ENCODE assay signal across 19 cellular contexts in genomic region chr2:13106302-13106701, GRCh38.
DNase-seq lines count a peak whose midpoint lies in the region; ATAC-seq and TF ChIP-seq lines count a peak whose summit lies in the region.
"Had no signal": no experiment of that assay in that cellular context is flagged by ENCODE, and none has a peak within 500 bp of the region (broad histone marks: within the 10 kb centered on the region; RNA-seq: fewer than 3 reads in every experiment).

No MANE protein-coding gene starts in this region.

- H3K9ac ChIP-seq in OCI-LY3 (ENCODE audit: low read length): no peak overlapping the region
- H3K9ac ChIP-seq: KMS-11 had no signal

- H3K4me3 ChIP-seq in OCI-LY3 (ENCODE audit: low read length): no peak overlapping the region
- H3K4me3 ChIP-seq: cardiac muscle cell, psoas muscle, SJSA1 had no signal

- no peak for TF ChIP-seq CTCF in OCI-LY3 (IDR thresholded peaks at IDR 0.05; ENCODE audit: low read depth, low read length)

- no peak overlapping the region for H3K27ac ChIP-seq in OCI-LY3 (ENCODE audit: low read length)
- H3K27ac ChIP-seq: C4-2B, cardiac muscle cell, KMS-11, psoas muscle, SJSA1 had no signal

- no peaks in the 10 kb centered on the region for H3K27me3 ChIP-seq in OCI-LY3 (ENCODE audit: low read depth, low read length)
- H3K27me3 ChIP-seq: cardiac muscle cell, SJSA1 had no signal

- peak; percentile 15 for DNase-seq in ELR (ENCODE audit: low read depth)
- no peak for DNase-seq in NCI-H128 (lab: John Stamatoyannopoulos, UW; ENCODE audit: unreplicated experiment)
- DNase-seq in H4 (ENCODE audit: low spot score): no peak
- DNase-seq: ACHN; activated CD4-positive, alpha-beta T cell treated with anti-CD3 and anti-CD28 coated beads for 1 hour; left colon; NCI-H1436 treated with DMSO at 0.1 percent for 48 hours; psoas muscle; stimulated activated CD4-positive, alpha-beta T cell treated with anti-CD3 and anti-CD28 coated beads, Interleukin-4, amount 100 ng/mL, for 4 hours; T1000 had no signal

- H3K9me3 ChIP-seq in OCI-LY3 (ENCODE audit: insufficient read depth, low read length): no peaks in the 10 kb centered on the region
- H3K9me3 ChIP-seq: psoas muscle, SJSA1 had no signal

- H2AFZ ChIP-seq in OCI-LY3 (ENCODE audit: low read depth, low read length): peak overlapping the region; percentile 29; the same call in 1 of the 2 replicates

- no peaks in the 10 kb centered on the region for H4K20me1 ChIP-seq in OCI-LY3 (ENCODE audit: insufficient read depth, low read length)

- no peaks in the 10 kb centered on the region for H3K4me1 ChIP-seq in OCI-LY3 (ENCODE audit: low read length)
- H3K4me1 ChIP-seq: psoas muscle, SJSA1 had no signal

- ATAC-seq in GM21360 (IDR thresholded peaks at IDR 0.05; ENCODE audit: unreplicated experiment): peak; percentile 92
- peak; percentile 76 for ATAC-seq in HG03469 (IDR thresholded peaks at IDR 0.05; ENCODE audit: unreplicated experiment)
- ATAC-seq in GM21825 (IDR thresholded peaks at IDR 0.05; ENCODE audit: unreplicated experiment): no peak
- no peak for ATAC-seq in GM18520 (IDR thresholded peaks at IDR 0.05; ENCODE audit: unreplicated experiment)
- ATAC-seq: left colon, psoas muscle had no signal

- no peak overlapping the region for H3K4me2 ChIP-seq in OCI-LY3 (ENCODE audit: low read length)
- H3K4me2 ChIP-seq: KMS-11 had no signal

- no peaks in the 10 kb centered on the region for H3K36me3 ChIP-seq in OCI-LY3 (replicated peaks; ENCODE audit: low read depth, low read length)
- H3K36me3 ChIP-seq: cardiac muscle cell, SJSA1 had no signal

- H3K79me2 ChIP-seq in OCI-LY3 (ENCODE audit: low read length): no peaks in the 10 kb centered on the region

Comparison
In these comparisons a context has a peak if more than half of its experiments do, and no peak if none do; other contexts are left out.
1. ATAC-seq: peak in GM21360 (single experiment) and HG03469 (single experiment); none in GM21825 (single experiment) and GM18520 (single experiment).